ENCODE assay signal across 1 cellular context in genomic region chr7:130982160-130982638, GRCh38.
TF ChIP-seq lines count a peak whose summit lies in the region.

No MANE protein-coding gene starts in this region.

TF ChIP-seq in GM12878, 131 proteins besides CTCF, POLR2A, EP300 and RAD21 (continued from another document):
- TF ChIP-seq BRCA1 (IDR thresholded peaks at IDR 0.05; ENCODE audit: low read depth, low read length) (no peak), ZNF207 (IDR thresholded peaks at IDR 0.05; ENCODE audit: borderline replicate concordance) (no peak), SIX5 (IDR thresholded peaks at IDR 0.05; ENCODE audit: low read depth, low read length, severe bottlenecking) (no peak), NRF1 (conservative IDR thresholded peaks at IDR 0.05; ENCODE audit: low read depth, low read length) (no peak), SUZ12 (IDR thresholded peaks at IDR 0.05; ENCODE audit: unreplicated experiment) (no peak), ZSCAN29 (IDR thresholded peaks at IDR 0.05) (no peak), KDM1A (IDR thresholded peaks at IDR 0.05; ENCODE audit: borderline replicate concordance) (no peak), CBX3 (IDR thresholded peaks at IDR 0.05; ENCODE audit: borderline replicate concordance, low read depth) (no peak)
- TF ChIP-seq, protein P1, sequence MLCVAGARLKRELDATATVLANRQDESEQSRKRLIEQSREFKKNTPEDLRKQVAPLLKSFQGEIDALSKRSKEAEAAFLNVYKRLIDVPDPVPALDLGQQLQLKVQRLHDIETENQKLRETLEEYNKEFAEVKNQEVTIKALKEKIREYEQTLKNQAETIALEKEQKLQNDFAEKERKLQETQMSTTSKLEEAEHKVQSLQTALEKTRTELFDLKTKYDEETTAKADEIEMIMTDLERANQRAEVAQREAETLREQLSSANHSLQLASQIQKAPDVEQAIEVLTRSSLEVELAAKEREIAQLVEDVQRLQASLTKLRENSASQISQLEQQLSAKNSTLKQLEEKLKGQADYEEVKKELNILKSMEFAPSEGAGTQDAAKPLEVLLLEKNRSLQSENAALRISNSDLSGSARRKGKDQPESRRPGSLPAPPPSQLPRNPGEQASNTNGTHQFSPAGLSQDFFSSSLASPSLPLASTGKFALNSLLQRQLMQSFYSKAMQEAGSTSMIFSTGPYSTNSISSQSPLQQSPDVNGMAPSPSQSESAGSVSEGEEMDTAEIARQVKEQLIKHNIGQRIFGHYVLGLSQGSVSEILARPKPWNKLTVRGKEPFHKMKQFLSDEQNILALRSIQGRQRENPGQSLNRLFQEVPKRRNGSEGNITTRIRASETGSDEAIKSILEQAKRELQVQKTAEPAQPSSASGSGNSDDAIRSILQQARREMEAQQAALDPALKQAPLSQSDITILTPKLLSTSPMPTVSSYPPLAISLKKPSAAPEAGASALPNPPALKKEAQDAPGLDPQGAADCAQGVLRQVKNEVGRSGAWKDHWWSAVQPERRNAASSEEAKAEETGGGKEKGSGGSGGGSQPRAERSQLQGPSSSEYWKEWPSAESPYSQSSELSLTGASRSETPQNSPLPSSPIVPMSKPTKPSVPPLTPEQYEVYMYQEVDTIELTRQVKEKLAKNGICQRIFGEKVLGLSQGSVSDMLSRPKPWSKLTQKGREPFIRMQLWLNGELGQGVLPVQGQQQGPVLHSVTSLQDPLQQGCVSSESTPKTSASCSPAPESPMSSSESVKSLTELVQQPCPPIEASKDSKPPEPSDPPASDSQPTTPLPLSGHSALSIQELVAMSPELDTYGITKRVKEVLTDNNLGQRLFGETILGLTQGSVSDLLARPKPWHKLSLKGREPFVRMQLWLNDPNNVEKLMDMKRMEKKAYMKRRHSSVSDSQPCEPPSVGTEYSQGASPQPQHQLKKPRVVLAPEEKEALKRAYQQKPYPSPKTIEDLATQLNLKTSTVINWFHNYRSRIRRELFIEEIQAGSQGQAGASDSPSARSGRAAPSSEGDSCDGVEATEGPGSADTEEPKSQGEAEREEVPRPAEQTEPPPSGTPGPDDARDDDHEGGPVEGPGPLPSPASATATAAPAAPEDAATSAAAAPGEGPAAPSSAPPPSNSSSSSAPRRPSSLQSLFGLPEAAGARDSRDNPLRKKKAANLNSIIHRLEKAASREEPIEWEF (IDR thresholded peaks at IDR 0.05; ENCODE audit: insufficient replicate concordance, low read depth, low read length) = peak; percentile 60
